ENCODE assay signal across 14 cellular contexts in the genomic region with DNA sequence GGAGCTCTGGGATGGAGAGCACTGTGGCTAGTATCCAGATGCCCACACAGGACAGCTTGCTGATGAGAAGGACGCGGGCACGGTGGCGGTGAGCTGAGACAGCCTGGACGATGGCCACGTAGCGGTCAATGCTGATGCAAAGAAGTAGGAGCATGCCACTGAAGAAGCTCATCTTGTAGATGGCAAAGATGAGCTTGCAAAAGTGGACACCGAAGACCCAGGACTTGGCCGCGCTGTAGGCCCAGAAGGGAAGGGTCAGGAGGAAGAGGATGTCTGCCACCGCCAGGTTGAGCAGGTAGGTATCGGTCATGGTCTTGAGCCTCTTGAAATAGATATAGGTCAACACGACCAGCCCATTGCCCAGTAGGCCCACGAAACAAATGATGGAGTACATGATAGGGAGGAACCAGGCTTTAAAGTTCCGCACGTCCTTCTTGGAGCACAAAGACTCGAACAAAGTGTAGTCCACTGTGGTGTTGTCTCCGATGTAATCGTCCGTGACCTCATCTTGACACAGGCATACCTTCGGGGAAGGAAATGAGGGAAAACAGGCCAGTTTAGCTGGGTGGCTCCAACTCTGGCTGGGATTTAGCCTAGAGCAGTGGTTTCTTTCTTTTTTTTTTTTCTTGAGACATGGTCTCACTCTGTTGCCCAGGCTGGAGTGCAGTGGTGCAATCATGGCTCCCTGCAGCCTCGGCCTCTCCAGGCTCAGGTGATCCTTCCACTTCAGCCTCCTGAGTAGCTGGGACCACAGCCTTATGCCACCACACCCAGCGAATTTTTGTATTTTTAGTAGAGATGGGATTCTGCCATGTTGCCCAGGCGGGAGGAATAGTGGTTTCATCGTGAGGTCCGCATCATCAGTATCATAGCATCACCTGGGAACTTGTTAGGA. TPM values are rescaled to one million over a fixed set of nuclear protein-coding genes. Genes with fewer than 3 reads are reported as not detected.
DNase-seq lines count a peak whose midpoint lies in the region; ATAC-seq, FAIRE-seq and TF ChIP-seq lines count a peak whose summit lies in the region.
"Had no signal": no experiment of that assay in that cellular context is flagged by ENCODE, and none has a peak within 500 bp of the region (broad histone marks: within the 10 kb centered on the region; RNA-seq: fewer than 3 reads in every experiment).

No MANE protein-coding gene starts in this region.

- no peak for ATAC-seq in activated T-cell treated with anti-CD3 and anti-CD28 coated beads, Interleukin-2, amount 50 U/mL, for 4 hours
- no peak for ATAC-seq in HepG2
- ATAC-seq in GM21717 (IDR thresholded peaks at IDR 0.05; ENCODE audit: unreplicated experiment) = no peak

- H3K9me3 ChIP-seq in HepG2 (ENCODE audit: low read length) (no peaks in the 10 kb centered on the region), tibial artery (no peaks in the 10 kb centered on the region)

- FAIRE-seq in HepG2 (lab: Jason Lieb, UNC) = no peak
- FAIRE-seq: small intestine had no signal

- no peaks in the 10 kb centered on the region for H3K9me3 Mint-ChIP-seq in activated T-cell treated with anti-CD3 and anti-CD28 coated beads, Interleukin-2, amount 50 U/mL, for 24 hours
- H3K9me3 Mint-ChIP-seq in activated T-cell treated with anti-CD3 and anti-CD28 coated beads, Interleukin-2, amount 50 U/mL, for 4 hours = no peaks in the 10 kb centered on the region
- H3K9me3 Mint-ChIP-seq in activated CD4-positive, alpha-beta memory T cell treated with anti-CD3 and anti-CD28 coated beads, Interleukin-2, amount 10 ng/mL, durations not matched to agents 7 days and 5 days = no peaks in the 10 kb centered on the region

- H3K79me2 ChIP-seq in HepG2 (ENCODE audit: insufficient read depth, low read length) = no peaks in the 10 kb centered on the region

- peaks cover 98% of the 10 kb centered on the region for H3K4me1 Mint-ChIP-seq in activated T-cell treated with anti-CD3 and anti-CD28 coated beads, Interleukin-2, amount 50 U/mL, for 24 hours (ENCODE audit: low read depth)
- peaks cover 95% of the 10 kb centered on the region for H3K4me1 Mint-ChIP-seq in activated T-cell treated with anti-CD3 and anti-CD28 coated beads, Interleukin-2, amount 50 U/mL, for 4 hours (ENCODE audit: low read depth)
- H3K4me1 Mint-ChIP-seq in activated CD4-positive, alpha-beta memory T cell treated with anti-CD3 and anti-CD28 coated beads, Interleukin-2, amount 10 ng/mL, durations not matched to agents 7 days and 5 days = peaks cover 56% of the 10 kb centered on the region

- H3K4me3 ChIP-seq in HepG2 (replicated peaks in 1 of 3; ENCODE audit: insufficient read depth in 1 of 3, low read depth in 2 of 3, low read length in 3 of 3) (no peak overlapping the region), tibial artery (no peak overlapping the region)

- peak overlapping the region; percentile 3 for H3K4me3 Mint-ChIP-seq in activated T-cell treated with anti-CD3 and anti-CD28 coated beads, Interleukin-2, amount 50 U/mL, for 24 hours
- no peak overlapping the region for H3K4me3 Mint-ChIP-seq in activated T-cell treated with anti-CD3 and anti-CD28 coated beads, Interleukin-2, amount 50 U/mL, for 4 hours
- no peak overlapping the region for H3K4me3 Mint-ChIP-seq in activated CD4-positive, alpha-beta memory T cell treated with anti-CD3 and anti-CD28 coated beads, Interleukin-2, amount 10 ng/mL, durations not matched to agents 7 days and 5 days

- peaks cover 96% of the 10 kb centered on the region for H3K36me3 Mint-ChIP-seq in activated T-cell treated with anti-CD3 and anti-CD28 coated beads, Interleukin-2, amount 50 U/mL, for 24 hours (ENCODE audit: low read depth)
- peaks cover 65% of the 10 kb centered on the region for H3K36me3 Mint-ChIP-seq in activated T-cell treated with anti-CD3 and anti-CD28 coated beads, Interleukin-2, amount 50 U/mL, for 4 hours (ENCODE audit: insufficient read depth)
- H3K36me3 Mint-ChIP-seq in activated CD4-positive, alpha-beta memory T cell treated with anti-CD3 and anti-CD28 coated beads, Interleukin-2, amount 10 ng/mL, durations not matched to agents 7 days and 5 days (ENCODE audit: low read depth) = peaks cover 36% of the 10 kb centered on the region

- TF ChIP-seq EP300 in HepG2 (IDR thresholded peaks at IDR 0.05; ENCODE audit: low read depth in 2 of 2, low read length in 2 of 2) = no peak
- no peak for TF ChIP-seq EP300 in HepG2 (CRISPR knock-in tag; IDR thresholded peaks at IDR 0.05; ENCODE audit: borderline replicate concordance)

- CTCF ChIA-PET in activated CD4-positive, alpha-beta memory T cell treated with anti-CD3 and anti-CD28 coated beads, Interleukin-2, amount 10 ng/mL, durations not matched to agents 7 days and 5 days (lab: Charles Lee) = interaction anchor here (0.5 to 13.0 kb wide), 10 partner anchors 12 to 1297 kb away, joined by 3 to 266 read pairs (median 4); no protein-coding TSS in a partner anchor
- CTCF ChIA-PET in HepG2 (lab: Yijun Ruan, JAX; ENCODE audit: low intra/inter-chr PET ratio, low total read pairs) = no interaction called here

- H3K27me3 Mint-ChIP-seq in activated T-cell treated with anti-CD3 and anti-CD28 coated beads, Interleukin-2, amount 50 U/mL, for 24 hours = no peaks in the 10 kb centered on the region
- no peaks in the 10 kb centered on the region for H3K27me3 Mint-ChIP-seq in activated T-cell treated with anti-CD3 and anti-CD28 coated beads, Interleukin-2, amount 50 U/mL, for 4 hours (ENCODE audit: low read depth)
- H3K27me3 Mint-ChIP-seq in activated CD4-positive, alpha-beta memory T cell treated with anti-CD3 and anti-CD28 coated beads, Interleukin-2, amount 10 ng/mL, durations not matched to agents 7 days and 5 days = peaks cover 4% of the 10 kb centered on the region

- in situ Hi-C loops in HepG2 (cut with HindIII; ENCODE audit: extremely low pct_ligation_motif_present, low pct_unique_long_range_greater_than_20kb) = no loop called here

- H3K4me1 ChIP-seq in HepG2 (ENCODE audit: insufficient read depth, low read length) (peaks cover 88% of the 10 kb centered on the region), tibial artery (peaks cover 10 to 63% (median 36%) of the 10 kb centered on the region in 4 donors)

- no peak overlapping the region for H2AFZ ChIP-seq in HepG2 (ENCODE audit: low read length)

- 96% methylated on average over 26 of the region's 26 CpGs for WGBS in HepG2 (ENCODE audit: low lambda C conversion rate)

- peak overlapping the region; percentile 100 for H3K27ac Mint-ChIP-seq in activated T-cell treated with anti-CD3 and anti-CD28 coated beads, Interleukin-2, amount 50 U/mL, for 24 hours
- no peak overlapping the region for H3K27ac Mint-ChIP-seq in activated CD4-positive, alpha-beta memory T cell treated with anti-CD3 and anti-CD28 coated beads, Interleukin-2, amount 10 ng/mL, durations not matched to agents 7 days and 5 days

- POLR2A ChIA-PET in activated CD4-positive, alpha-beta memory T cell treated with anti-CD3 and anti-CD28 coated beads, Interleukin-2, amount 10 ng/mL, durations not matched to agents 7 days and 5 days (lab: Charles Lee) = interaction anchor here (0.5 to 5.0 kb wide), 8 partner anchors 8 to 265 kb away, joined by 3 to 59 read pairs (median 4); a partner anchor contains a TSS
- POLR2A ChIA-PET in HepG2 (lab: Yijun Ruan, JAX) = interaction anchor here (4.9 kb wide), 1 partner anchor 17 kb away, joined by 116 read pairs; no protein-coding TSS in a partner anchor

- intact Hi-C loops in HepG2 (cut with micrococcal nuclease; ENCODE audit: unreplicated experiment) (no loop called here), tibial artery (cut with DNase I; ENCODE audit: low total_unique reads) (loop anchor here (5.0 kb wide), 1 partner anchor 113 kb away; a partner anchor contains a TSS)

- TF ChIP-seq CTCF in HepG2 (CRISPR knock-in tag; IDR thresholded peaks at IDR 0.05) (no peak), tibial artery (IDR thresholded peaks at IDR 0.05) (no peak)

- TF ChIP-seq POLR2A in HepG2 (IDR thresholded peaks at IDR 0.05; ENCODE audit: insufficient read depth in 1 of 2, low read depth in 2 of 2, low read length in 2 of 2) = no peak

- H3K27me3 ChIP-seq in HepG2 (ENCODE audit: control insufficient read depth in 1 of 2, insufficient read depth in 2 of 2, low read length in 2 of 2) (no peaks in the 10 kb centered on the region; a peak in 1 of 5 replicates), tibial artery (no peaks in the 10 kb centered on the region)

- no peak overlapping the region for H3K9ac ChIP-seq in HepG2 (ENCODE audit: insufficient read depth, low read depth, low read length)

- H3K4me2 ChIP-seq in HepG2 (ENCODE audit: low read depth, low read length) = no peak overlapping the region

- H4K20me1 ChIP-seq in HepG2 (ENCODE audit: insufficient read depth, low read length) = no peaks in the 10 kb centered on the region

- no peak for TF ChIP-seq RAD21 in HepG2 (CRISPR knock-in tag; IDR thresholded peaks at IDR 0.05)

- H3K36me3 ChIP-seq in HepG2 (replicated peaks in 1 of 2; ENCODE audit: control insufficient read depth in 1 of 2, insufficient read depth in 2 of 2, low read length in 2 of 2) = no peaks in the 10 kb centered on the region
- no peaks in the 10 kb centered on the region for H3K36me3 ChIP-seq in tibial artery

- H3K27ac ChIP-seq in HepG2 (ENCODE audit: extremely low read length, insufficient read depth, low read length) = no peak overlapping the region
- H3K27ac ChIP-seq in tibial artery = no peak overlapping the region

- no TSS peak for BruUV-seq in HepG2 (replicated peaks; lab: Mats Ljungman, UMichigan)

- DNase-seq in activated T-cell treated with anti-CD3 and anti-CD28 coated beads, Interleukin-2, amount 50 U/mL, for 24 hours = peak; percentile 30
- DNase-seq in activated T-cell treated with anti-CD3 and anti-CD28 coated beads, Interleukin-2, amount 50 U/mL, for 4 hours = no peak
- peak; percentile 15 for DNase-seq in activated CD4-positive, alpha-beta memory T cell treated with anti-CD3 and anti-CD28 coated beads, Interleukin-2, amount 10 ng/mL, durations not matched to agents 7 days and 5 days
- DNase-seq in HepG2 (ENCODE audit: low spot score) (no peak), tibial artery (peak; percentile 19 to 44), NCI-H2081 (lab: John Stamatoyannopoulos, UW) (no peak), epidermal melanocyte (ENCODE audit: insufficient read length, low spot score) (no peak)
- DNase-seq: foreskin fibroblast, GDM1, NCI-H345, small intestine had no signal

RNA-seq across cellular contexts. Expression of a gene that starts 9.7 kb away (rescaled TPM):
- total RNA-seq in activated T-cell treated with anti-CD3 and anti-CD28 coated beads, Interleukin-2, amount 50 U/mL, for 4 hours = 100 to 1,000 TPM in 2 of 3 donors, 10 to 100 TPM in 1; 77.3 to 109 (median 108) TPM
- total RNA-seq in activated CD4-positive, alpha-beta memory T cell treated with anti-CD3 and anti-CD28 coated beads, Interleukin-2, amount 10 ng/mL, durations not matched to agents 7 days and 5 days = 10 to 100 TPM; 43.3 to 44.6 TPM
- 0.04 TPM in 1 of 2 replicates, not detected in the other for total RNA-seq in HepG2 (2016; rRNA removed; fragmentation: Illumina TruSeq; extraction: Trizol)
- total RNA-seq in HepG2 (2016; cell fraction: cytosol; rRNA removed; fragmentation: Illumina TruSeq; extraction: Trizol; ENCODE audit: low read depth) = not detected in 2 replicates
- total RNA-seq in HepG2 (2016; cell fraction: insoluble cytoplasmic fraction; rRNA removed; fragmentation: Illumina TruSeq; extraction: Trizol) = 0.09 TPM in 1 of 2 replicates, not detected in the other
- not detected in 2 replicates for total RNA-seq in HepG2 (2016; cell fraction: membrane; rRNA removed; fragmentation: Illumina TruSeq; extraction: Trizol)
- total RNA-seq in HepG2 (2016; cell fraction: nucleus; rRNA removed; fragmentation: Illumina TruSeq; extraction: Trizol) = not detected in 2 replicates
- polyA plus RNA-seq in HepG2 (2011; rRNA removed) = 0.53 and 0.55 TPM in 2 replicates
- polyA plus RNA-seq in HepG2 (2011; cell fraction: cytosol; rRNA removed) = 0.59 and 0.70 TPM in 2 replicates
- 0.31 and 1.1 TPM in 2 replicates for polyA plus RNA-seq in HepG2 (2011; cell fraction: nucleus; rRNA removed)
- 1.1 and 1.5 TPM in 2 replicates for polyA plus RNA-seq in HepG2 (2012)
- polyA plus RNA-seq in HepG2 (2016; cell fraction: cytosol; fragmentation: Illumina TruSeq; extraction: Trizol; ENCODE audit: low read depth) = not detected in 2 replicates
- polyA plus RNA-seq in HepG2 (2016; cell fraction: insoluble cytoplasmic fraction; fragmentation: Illumina TruSeq; extraction: Trizol; ENCODE audit: low read depth) = not detected in 2 replicates
- not detected in 2 replicates for polyA plus RNA-seq in HepG2 (2016; cell fraction: membrane; fragmentation: Illumina TruSeq; extraction: Trizol; ENCODE audit: low read depth)
- not detected in 2 replicates for polyA plus RNA-seq in HepG2 (2016; cell fraction: nucleus; fragmentation: Illumina TruSeq; extraction: Trizol; ENCODE audit: insufficient read depth, low read depth)
- polyA minus RNA-seq in HepG2 (2011; rRNA and poly(A)+ RNA removed; ENCODE audit: low replicate concordance) = 1.4 and 3.5 TPM in 2 replicates
- 0.40 TPM in 1 of 2 replicates, not detected in the other for polyA minus RNA-seq in HepG2 (2011; cell fraction: cytosol; rRNA and poly(A)+ RNA removed)
- polyA minus RNA-seq in HepG2 (2011; cell fraction: nucleus; rRNA and poly(A)+ RNA removed) = 0.37 TPM in 1 of 2 replicates, not detected in the other
- total RNA-seq: M059J, SK-MEL-5 had no signal

RNA-seq across cellular contexts. Expression of a gene that starts 54.1 kb away (rescaled TPM):
- 1 to 10 TPM; 3.9 to 4.7 (median 4.1) TPM for total RNA-seq in activated T-cell treated with anti-CD3 and anti-CD28 coated beads, Interleukin-2, amount 50 U/mL, for 4 hours
- 10 to 100 TPM in 1 of 2 experiments, 1 to 10 TPM in 1; 9.5 to 12.7 TPM for total RNA-seq in activated CD4-positive, alpha-beta memory T cell treated with anti-CD3 and anti-CD28 coated beads, Interleukin-2, amount 10 ng/mL, durations not matched to agents 7 days and 5 days
- 0.58 TPM in 2 replicates for total RNA-seq in HepG2 (2016; rRNA removed; fragmentation: Illumina TruSeq; extraction: Trizol)
- total RNA-seq in HepG2 (2016; cell fraction: cytosol; rRNA removed; fragmentation: Illumina TruSeq; extraction: Trizol; ENCODE audit: low read depth) = 0.18 and 0.20 TPM in 2 replicates
- 0.32 and 0.51 TPM in 2 replicates for total RNA-seq in HepG2 (2016; cell fraction: insoluble cytoplasmic fraction; rRNA removed; fragmentation: Illumina TruSeq; extraction: Trizol)
- 0.31 and 0.38 TPM in 2 replicates for total RNA-seq in HepG2 (2016; cell fraction: membrane; rRNA removed; fragmentation: Illumina TruSeq; extraction: Trizol)
- total RNA-seq in HepG2 (2016; cell fraction: nucleus; rRNA removed; fragmentation: Illumina TruSeq; extraction: Trizol) = 0.37 and 1.3 TPM in 2 replicates
- polyA plus RNA-seq in HepG2 (2011; rRNA removed) = 1.7 and 2.1 TPM in 2 replicates
- 0.69 and 1.3 TPM in 2 replicates for polyA plus RNA-seq in HepG2 (2011; cell fraction: cytosol; rRNA removed)
- polyA plus RNA-seq in HepG2 (2011; cell fraction: nucleus; rRNA removed) = 7.1 and 10.8 TPM in 2 replicates
- 0.37 and 0.42 TPM in 2 replicates for polyA plus RNA-seq in HepG2 (2012)
- polyA plus RNA-seq in HepG2 (2016; cell fraction: cytosol; fragmentation: Illumina TruSeq; extraction: Trizol; ENCODE audit: low read depth) = 0.20 and 0.22 TPM in 2 replicates
- polyA plus RNA-seq in HepG2 (2016; cell fraction: insoluble cytoplasmic fraction; fragmentation: Illumina TruSeq; extraction: Trizol; ENCODE audit: low read depth) = 1.3 and 2.3 TPM in 2 replicates
- 0.34 and 0.72 TPM in 2 replicates for polyA plus RNA-seq in HepG2 (2016; cell fraction: membrane; fragmentation: Illumina TruSeq; extraction: Trizol; ENCODE audit: low read depth)
- 4.4 and 6.8 TPM in 2 replicates for polyA plus RNA-seq in HepG2 (2016; cell fraction: nucleus; fragmentation: Illumina TruSeq; extraction: Trizol; ENCODE audit: insufficient read depth, low read depth)
- polyA minus RNA-seq in HepG2 (2011; rRNA and poly(A)+ RNA removed; ENCODE audit: low replicate concordance) = 7.4 and 24.1 TPM in 2 replicates
- polyA minus RNA-seq in HepG2 (2011; cell fraction: cytosol; rRNA and poly(A)+ RNA removed) = 2.6 and 3.7 TPM in 2 replicates
- 4.0 and 6.1 TPM in 2 replicates for polyA minus RNA-seq in HepG2 (2011; cell fraction: nucleus; rRNA and poly(A)+ RNA removed)
- total RNA-seq: M059J, SK-MEL-5 had no signal

Comparison
In these comparisons a context has a peak if more than half of its experiments do, and no peak if none do; other contexts are left out.
1. DNase-seq: peak in activated T-cell treated with anti-CD3 and anti-CD28 coated beads, Interleukin-2, amount 50 U/mL, for 24 hours (single experiment), activated CD4-positive, alpha-beta memory T cell treated with anti-CD3 and anti-CD28 coated beads, Interleukin-2, amount 10 ng/mL, durations not matched to agents 7 days and 5 days (single experiment) and tibial artery (2 of 2); none in activated T-cell treated with anti-CD3 and anti-CD28 coated beads, Interleukin-2, amount 50 U/mL, for 4 hours (single experiment), HepG2 (single experiment), NCI-H2081 (0 of 2) and epidermal melanocyte (single experiment).
2. RNA of a gene that starts 9.7 kb away (total RNA-seq): 77.3 to 109 TPM in activated T-cell treated with anti-CD3 and anti-CD28 coated beads, Interleukin-2, amount 50 U/mL, for 4 hours and 43.3 to 44.6 TPM in activated CD4-positive, alpha-beta memory T cell treated with anti-CD3 and anti-CD28 coated beads, Interleukin-2, amount 10 ng/mL, durations not matched to agents 7 days and 5 days; 0.04 to 0.09 TPM in HepG2; every median in the first group is over 10 times any median in the second.